ENCODE assay signal across 7 cellular contexts in genomic region chr4:30720656-30721352, GRCh38. TPM values are rescaled to one million over a fixed set of nuclear protein-coding genes. Genes with fewer than 3 reads are reported as not detected.
DNase-seq lines count a peak whose midpoint lies in the region; ATAC-seq, FAIRE-seq and TF ChIP-seq lines count a peak whose summit lies in the region.

No MANE protein-coding gene starts in this region.

- H3K4me3 ChIP-seq in RWPE2 (ENCODE audit: severe bottlenecking) (peak overlapping the region; percentile 39), epithelial cell of esophagus (ENCODE audit: low read length) (peak overlapping the region; percentile 70)

- H3K27ac ChIP-seq in RWPE2 (ENCODE audit: poor library complexity, severe bottlenecking): peak overlapping the region; percentile 75

- H3K27me3 ChIP-seq in RWPE2 (ENCODE audit: insufficient read depth, poor library complexity, severe bottlenecking): no peaks in the 10 kb centered on the region

- TF ChIP-seq CTCF in GM13977 (IDR thresholded peaks at IDR 0.05; ENCODE audit: extremely low read depth, insufficient read depth, missing control alignments): no peak
- TF ChIP-seq CTCF in RWPE2 (IDR thresholded peaks at IDR 0.05; ENCODE audit: poor library complexity, severe bottlenecking): no peak
- no peak for TF ChIP-seq CTCF in epithelial cell of esophagus (IDR thresholded peaks at IDR 0.05; ENCODE audit: insufficient read depth, low read depth, low read length, missing control alignments)

- in situ Hi-C loops in GM13977 (cut with MboI; ENCODE audit: low pct_unique_long_range_greater_than_20kb, low sequenced_read_pairs, unreplicated experiment): no loop called here

- no peaks in the 10 kb centered on the region for H3K9me3 ChIP-seq in RWPE2 (ENCODE audit: severe bottlenecking)

- no peaks in the 10 kb centered on the region for H3K36me3 ChIP-seq in RWPE2 (ENCODE audit: low read depth)

- FAIRE-seq in HTR-8/SVneo (lab: Jason Lieb, UNC): no peak

- H3K4me1 ChIP-seq in RWPE2 (ENCODE audit: insufficient read depth, poor library complexity, severe bottlenecking): peaks cover 9% of the 10 kb centered on the region

- peak; percentile 20 for DNase-seq in GM13977 (ENCODE audit: low spot score)
- peak; percentile 66 for DNase-seq in RWPE2 (ENCODE audit: low spot score)
- no peak for DNase-seq in epithelial cell of esophagus (ENCODE audit: low read depth)
- DNase-seq in midbrain (lab: John Stamatoyannopoulos, UW): peak; percentile 41
- DNase-seq in ureter (ENCODE audit: low spot score): peak; percentile 43
- DNase-seq in HTR-8/SVneo (ENCODE audit: insufficient read length, low spot score): no peak

- ATAC-seq in RWPE2 (ENCODE audit: low read depth) (peak; percentile 3), HG03342 (IDR thresholded peaks at IDR 0.05; ENCODE audit: unreplicated experiment) (no peak)

RNA-seq across cellular contexts. Expression of gene PCDH7, which starts 0.6 kb away (rescaled TPM):
- 18.4 TPM for total RNA-seq in ureter

Comparison
In these comparisons a context has a peak if more than half of its experiments do, and no peak if none do; other contexts are left out.
1. DNase-seq: peak in GM13977 (single experiment), RWPE2 (single experiment), midbrain (single experiment) and ureter (single experiment); none in epithelial cell of esophagus (single experiment) and HTR-8/SVneo (single experiment).